Comparison of ENCODE assay signal across 9 cellular contexts in the genomic region with DNA sequence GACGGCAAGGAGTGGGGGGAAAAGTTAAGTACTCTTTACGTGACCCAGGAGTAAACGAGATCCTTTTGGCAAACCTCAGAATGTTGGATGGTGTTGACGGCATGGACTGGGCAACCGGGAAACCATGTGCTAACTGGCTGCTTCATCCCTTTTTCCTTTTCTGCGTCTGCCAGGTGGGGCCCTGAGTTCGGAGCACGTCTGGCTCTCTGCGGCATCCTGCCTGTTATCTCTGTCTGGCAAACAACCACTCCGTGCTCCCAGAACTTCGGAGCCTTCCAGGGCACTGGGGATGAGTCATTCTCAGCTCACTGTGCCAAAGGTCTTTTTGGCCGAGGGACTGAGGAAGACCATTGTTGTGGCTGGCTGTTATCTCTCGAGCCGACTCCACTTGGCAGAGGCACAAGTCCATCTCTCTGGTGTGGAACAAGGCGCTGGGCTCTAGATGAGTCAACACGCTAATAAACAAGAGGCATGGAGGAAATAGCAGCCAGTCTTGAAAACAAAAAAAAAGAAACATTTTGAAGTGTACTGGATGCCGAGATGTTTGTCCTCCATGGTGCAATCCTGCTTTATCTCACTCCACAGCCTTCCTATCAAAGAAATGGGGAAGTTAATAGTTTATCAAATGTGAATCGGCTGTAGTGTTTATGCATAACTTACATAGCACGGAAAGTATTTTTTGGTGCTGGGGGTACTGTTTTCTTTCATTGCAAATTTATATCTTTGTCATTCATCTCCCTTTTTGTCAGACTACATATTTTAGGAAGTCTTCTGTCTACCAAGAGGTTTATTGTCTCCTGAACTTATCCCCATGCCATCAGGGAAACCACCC.
A peak's percentile ranks its signal among the peaks of the same experiment; 100 is the strongest.
DNase-seq lines count a peak whose midpoint lies in the region; ATAC-seq and TF ChIP-seq lines count a peak whose summit lies in the region.
"Had no signal": no experiment of that assay in that cellular context is flagged by ENCODE, and none has a peak within 500 bp of the region (broad histone marks: within the 10 kb centered on the region; RNA-seq: fewer than 3 reads in every experiment).

No MANE protein-coding gene starts in this region.

- DNase-seq in 8988T, result peak; percentile 23
- DNase-seq in HEK293T (ENCODE audit: extremely low spot score), result peak; percentile 27
- DNase-seq in SHP77 treated with DMSO at 0.1 percent for 48 hours (lab: John Stamatoyannopoulos, UW), result peak; percentile 10
- DNase-seq in fibroblast of pulmonary artery (ENCODE audit: low read depth), result peak; percentile 100
- DNase-seq in occipital lobe (lab: John Stamatoyannopoulos, UW), result peak; percentile 88
- no peak for DNase-seq in stimulated activated effector memory CD8-positive, alpha-beta T cell treated with anti-CD3 and anti-CD28 coated beads, Interleukin-12 subunit alpha, Interleukin-12 subunit beta, amount 100 ng/mL, for 72 hours (ENCODE audit: low spot score in 2 of 2)
- no peak for DNase-seq in A673 (ENCODE audit: low spot score)
- DNase-seq in stimulated activated CD4-positive, alpha-beta T cell treated with anti-CD3 and anti-CD28 coated beads, Interleukin-12 subunit alpha, Interleukin-12 subunit beta, amount 100 ng/mL, for 4 hours, result no peak
- DNase-seq: CD4-positive, CD25-positive, alpha-beta regulatory T cell had no signal

- no peaks in the 10 kb centered on the region for H3K36me3 ChIP-seq in A673 (ENCODE audit: insufficient read depth, low read length, poor library complexity, severe bottlenecking)

- CTCF ChIA-PET in HEK293T (lab: Yijun Ruan, JAX) (interaction anchor here (0.7 kb wide), 1 partner anchor 17 kb away, joined by 3 read pairs; no protein-coding TSS in a partner anchor), A673 (lab: Charles Lee) (no interaction called here)

- intact Hi-C loops in A673 (cut with micrococcal nuclease; ENCODE audit: unreplicated experiment), result no loop called here

- H3K4me1 ChIP-seq in A673 (ENCODE audit: insufficient read depth, low read length, poor library complexity, severe bottlenecking), result no peaks in the 10 kb centered on the region

- no peak for ATAC-seq in stimulated activated effector memory CD8-positive, alpha-beta T cell treated with anti-CD3 and anti-CD28 coated beads, Interleukin-12 subunit alpha, Interleukin-12 subunit beta, amount 100 ng/mL, for 72 hours

- H3K27ac ChIP-seq in A673 (ENCODE audit: low read depth, low read length, poor library complexity, severe bottlenecking), result no peak overlapping the region

- no peaks in the 10 kb centered on the region for H3K4me1 Mint-ChIP-seq in stimulated activated effector memory CD8-positive, alpha-beta T cell treated with anti-CD3 and anti-CD28 coated beads, Interleukin-12 subunit alpha, Interleukin-12 subunit beta, amount 100 ng/mL, for 72 hours
- H3K4me1 Mint-ChIP-seq: CD4-positive, CD25-positive, alpha-beta regulatory T cell had no signal

- no peaks in the 10 kb centered on the region for H3K27me3 ChIP-seq in A673 (replicated peaks; ENCODE audit: insufficient read depth, low read depth, low read length, poor library complexity)

- no peaks in the 10 kb centered on the region for H3K36me3 Mint-ChIP-seq in stimulated activated effector memory CD8-positive, alpha-beta T cell treated with anti-CD3 and anti-CD28 coated beads, Interleukin-12 subunit alpha, Interleukin-12 subunit beta, amount 100 ng/mL, for 72 hours

- H3K9me3 ChIP-seq in A673 (ENCODE audit: low read depth, low read length, poor library complexity, severe bottlenecking), result no peaks in the 10 kb centered on the region

- peak overlapping the region; percentile 21 for H3K4me3 ChIP-seq in fibroblast of pulmonary artery (replicated peaks; ENCODE audit: low read depth, low read length)
- H3K4me3 ChIP-seq in A673 (ENCODE audit: low read depth, low read length, poor library complexity, severe bottlenecking), result no peak overlapping the region

- peaks cover 4% of the 10 kb centered on the region for H3K9me3 Mint-ChIP-seq in stimulated activated effector memory CD8-positive, alpha-beta T cell treated with anti-CD3 and anti-CD28 coated beads, Interleukin-12 subunit alpha, Interleukin-12 subunit beta, amount 100 ng/mL, for 72 hours

- no peak overlapping the region for H3K4me3 Mint-ChIP-seq in stimulated activated effector memory CD8-positive, alpha-beta T cell treated with anti-CD3 and anti-CD28 coated beads, Interleukin-12 subunit alpha, Interleukin-12 subunit beta, amount 100 ng/mL, for 72 hours
- H3K4me3 Mint-ChIP-seq: CD4-positive, CD25-positive, alpha-beta regulatory T cell had no signal

- no peak overlapping the region for H3K27ac Mint-ChIP-seq in stimulated activated effector memory CD8-positive, alpha-beta T cell treated with anti-CD3 and anti-CD28 coated beads, Interleukin-12 subunit alpha, Interleukin-12 subunit beta, amount 100 ng/mL, for 72 hours
- H3K27ac Mint-ChIP-seq: CD4-positive, CD25-positive, alpha-beta regulatory T cell had no signal

- no TSS peak for BruUV-seq in A673 (replicated peaks; lab: Mats Ljungman, UMichigan)

- POLR2A ChIA-PET in HEK293T (lab: Yijun Ruan, JAX) (interaction anchor here (1.1 kb wide), 1 partner anchor 36 kb away, joined by 3 read pairs; no protein-coding TSS in a partner anchor), A673 (lab: Charles Lee; ENCODE audit: low non-redundant PET) (no interaction called here)

- TF ChIP-seq CTCF in fibroblast of pulmonary artery (IDR thresholded peaks at IDR 0.05; ENCODE audit: low read length, missing control alignments) (no peak), A673 (conservative IDR thresholded peaks at IDR 0.05; ENCODE audit: low read depth, low read length) (no peak)

TF ChIP-seq in HEK293T, 16 proteins besides CTCF, POLR2A, EP300 and RAD21:
- TF ChIP-seq TARDBP (IDR thresholded peaks at IDR 0.05) (no peak), HDGF (IDR thresholded peaks at IDR 0.05; ENCODE audit: borderline replicate concordance) (no peak), ARNT (IDR thresholded peaks at IDR 0.05) (no peak), SP1 (IDR thresholded peaks at IDR 0.05) (no peak), FOXK2 (IDR thresholded peaks at IDR 0.05) (no peak), ZNF384 (IDR thresholded peaks at IDR 0.05) (no peak), ELF4 (IDR thresholded peaks at IDR 0.05) (no peak), FOXM1 (IDR thresholded peaks at IDR 0.05; ENCODE audit: borderline replicate concordance) (no peak), SUZ12 (IDR thresholded peaks at IDR 0.05) (no peak)

Comparison
In these comparisons a context has a peak if more than half of its experiments do, and no peak if none do; other contexts are left out.
1. DNase-seq: peak in 8988T (single experiment), HEK293T (single experiment), SHP77 treated with DMSO at 0.1 percent for 48 hours (single experiment), fibroblast of pulmonary artery (single experiment) and occipital lobe (single experiment); none in stimulated activated effector memory CD8-positive, alpha-beta T cell treated with anti-CD3 and anti-CD28 coated beads, Interleukin-12 subunit alpha, Interleukin-12 subunit beta, amount 100 ng/mL, for 72 hours (0 of 2), A673 (single experiment) and stimulated activated CD4-positive, alpha-beta T cell treated with anti-CD3 and anti-CD28 coated beads, Interleukin-12 subunit alpha, Interleukin-12 subunit beta, amount 100 ng/mL, for 4 hours (single experiment).